ENCODE assay signal across 8 cellular contexts in genomic region chr13:72689181-72689696, GRCh38.
"Had no signal": no experiment of that assay in that cellular context is flagged by ENCODE, and none has a peak within 500 bp of the region (broad histone marks: within the 10 kb centered on the region; RNA-seq: fewer than 3 reads in every experiment).

No MANE protein-coding gene starts in this region.

- ATAC-seq: GM12878 had no signal

- FAIRE-seq: G401.6, GM12891, GM12892, GM18507, GM19239 had no signal

- H3K4me3 ChIP-seq: GM12878 had no signal

- DNase-seq: GDM1, GF-D8 had no signal
